1 cellular context compared by ENCODE assay signal in genomic region chr16:28110479-28110878, GRCh38.
TF ChIP-seq lines count a peak whose summit lies in the region.

No MANE protein-coding gene starts in this region.

TF ChIP-seq in WTC11, 78 proteins besides CTCF, POLR2A, EP300 and RAD21 (continued from another document):
- TF ChIP-seq, protein P1, sequence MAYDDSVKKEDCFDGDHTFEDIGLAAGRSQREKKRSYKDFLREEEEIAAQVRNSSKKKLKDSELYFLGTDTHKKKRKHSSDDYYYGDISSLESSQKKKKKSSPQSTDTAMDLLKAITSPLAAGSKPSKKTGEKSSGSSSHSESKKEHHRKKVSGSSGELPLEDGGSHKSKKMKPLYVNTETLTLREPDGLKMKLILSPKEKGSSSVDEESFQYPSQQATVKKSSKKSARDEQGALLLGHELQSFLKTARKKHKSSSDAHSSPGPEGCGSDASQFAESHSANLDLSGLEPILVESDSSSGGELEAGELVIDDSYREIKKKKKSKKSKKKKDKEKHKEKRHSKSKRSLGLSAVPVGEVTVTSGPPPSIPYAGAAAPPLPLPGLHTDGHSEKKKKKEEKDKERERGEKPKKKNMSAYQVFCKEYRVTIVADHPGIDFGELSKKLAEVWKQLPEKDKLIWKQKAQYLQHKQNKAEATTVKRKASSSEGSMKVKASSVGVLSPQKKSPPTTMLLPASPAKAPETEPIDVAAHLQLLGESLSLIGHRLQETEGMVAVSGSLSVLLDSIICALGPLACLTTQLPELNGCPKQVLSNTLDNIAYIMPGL (CRISPR knock-in tag; IDR thresholded peaks at IDR 0.05) = no peak
- TF ChIP-seq TEAD1 (CRISPR knock-in tag; IDR thresholded peaks at IDR 0.05) = no peak
- no peak for TF ChIP-seq ELF4 (CRISPR knock-in tag; IDR thresholded peaks at IDR 0.05; ENCODE audit: low read depth)
- no peak for TF ChIP-seq MXD4 (CRISPR knock-in tag; IDR thresholded peaks at IDR 0.05; ENCODE audit: borderline replicate concordance)
- no peak for TF ChIP-seq ATF1 (CRISPR knock-in tag; IDR thresholded peaks at IDR 0.05)
- TF ChIP-seq ZNF232 (CRISPR knock-in tag; IDR thresholded peaks at IDR 0.05) = no peak
- no peak for TF ChIP-seq ZBTB21 (CRISPR knock-in tag; IDR thresholded peaks at IDR 0.05; ENCODE audit: borderline replicate concordance)
TF ChIP-seq in WTC11: peak in this region for 0.
